In genomic region chr5:154758501-154758900, GRCh38 we compare ENCODE assay signal across 7 cellular contexts. TPM values are rescaled to one million over a fixed set of nuclear protein-coding genes. Genes with fewer than 3 reads are reported as not detected.
DNase-seq lines count a peak whose midpoint lies in the region; ATAC-seq and TF ChIP-seq lines count a peak whose summit lies in the region.

No MANE protein-coding gene starts in this region.

- H3K79me2 ChIP-seq in smooth muscle cell (ENCODE audit: low read depth), result peaks cover 80% of the 10 kb centered on the region

- no peak for TF ChIP-seq CTCF in activated B cell treated with CpG ODN at 0.5 μM for 24 hours (IDR thresholded peaks at IDR 0.05)
- TF ChIP-seq CTCF in foreskin fibroblast (IDR thresholded peaks at IDR 0.05; ENCODE audit: low read depth, low read length), result no peak
- TF ChIP-seq CTCF in smooth muscle cell (IDR thresholded peaks at IDR 0.05; ENCODE audit: borderline replicate concordance, insufficient read depth, poor library complexity, severe bottlenecking), result no peak

- H3K27me3 Mint-ChIP-seq in activated B cell treated with CpG ODN at 0.5 μM for 24 hours, result no peaks in the 10 kb centered on the region

- H3K27ac ChIP-seq in smooth muscle cell (ENCODE audit: low read depth), result peak overlapping the region; percentile 32

- H3K27me3 ChIP-seq in HAP-1 (ENCODE audit: low read depth) (no peaks in the 10 kb centered on the region), smooth muscle cell (ENCODE audit: low read depth) (no peaks in the 10 kb centered on the region)

- 22% methylated on average over 5 of the region's 5 CpGs for WGBS in smooth muscle cell (ENCODE audit: low lambda C conversion rate)

- H3K9me3 ChIP-seq in HAP-1 (no peaks in the 10 kb centered on the region), smooth muscle cell (replicated peaks; ENCODE audit: low read depth) (no peaks in the 10 kb centered on the region)

- DNase-seq in HAP-1 (ENCODE audit: low spot score in 2 of 2) (no peak), activated B cell treated with CpG ODN at 0.5 μM for 24 hours (no peak), foreskin fibroblast (peak in 1 of 2 donors; percentile 12), smooth muscle cell (lab: John Stamatoyannopoulos, UW; ENCODE audit: unreplicated experiment) (no peak), GM19238 (ENCODE audit: insufficient read length, low spot score) (no peak)
- DNase-seq in stimulated activated CD4-positive, alpha-beta T cell treated with anti-CD3 and anti-CD28 coated beads, Interleukin-4, amount 100 ng/mL, for 1 hour, result no peak

- H3K36me3 ChIP-seq in HAP-1 (replicated peaks), result peaks cover 14% of the 10 kb centered on the region
- no peaks in the 10 kb centered on the region for H3K36me3 ChIP-seq in smooth muscle cell (ENCODE audit: low read depth)

- H2AFZ ChIP-seq in smooth muscle cell (ENCODE audit: low read depth), result no peak overlapping the region

- peak overlapping the region; percentile 77 for H3K27ac Mint-ChIP-seq in activated B cell treated with CpG ODN at 0.5 μM for 24 hours

- H4K20me1 ChIP-seq in smooth muscle cell (ENCODE audit: low read depth), result peaks cover 65% of the 10 kb centered on the region

- ATAC-seq in activated B cell treated with CpG ODN at 0.5 μM for 24 hours (ENCODE audit: low read depth) (no peak), HG03039 (IDR thresholded peaks at IDR 0.05; ENCODE audit: unreplicated experiment) (no peak)

- H3K4me1 ChIP-seq in HAP-1 (peaks cover 35% of the 10 kb centered on the region), smooth muscle cell (ENCODE audit: low read depth) (peaks cover 27% of the 10 kb centered on the region)

- H3K4me1 Mint-ChIP-seq in activated B cell treated with CpG ODN at 0.5 μM for 24 hours, result peaks cover 74% of the 10 kb centered on the region

- peak overlapping the region; percentile 9 for H3K9ac ChIP-seq in smooth muscle cell (ENCODE audit: low read depth)

- CTCF ChIA-PET in activated B cell treated with CpG ODN at 0.5 μM for 24 hours (lab: Charles Lee), result interaction anchor here (0.9 kb wide), 1 partner anchor 108 kb away, joined by 3 read pairs; no protein-coding TSS in a partner anchor

- peak overlapping the region; percentile 79 for H3K4me3 Mint-ChIP-seq in activated B cell treated with CpG ODN at 0.5 μM for 24 hours

- H3K4me3 ChIP-seq in HAP-1, result peak overlapping the region; percentile 87
- peak overlapping the region; percentile 27 to 92 for H3K4me3 ChIP-seq in foreskin fibroblast (ENCODE audit: low read depth in 1 of 2, low read length in 2 of 2)
- peak overlapping the region; percentile 37 for H3K4me3 ChIP-seq in smooth muscle cell

- intact Hi-C loops in activated B cell treated with CpG ODN at 0.5 μM for 24 hours (cut with micrococcal nuclease), result loop anchor here (1.0 to 5.0 kb wide), 2 partner anchors 9 to 34 kb away; no protein-coding TSS in a partner anchor

- peaks cover 10% of the 10 kb centered on the region for H3K36me3 Mint-ChIP-seq in activated B cell treated with CpG ODN at 0.5 μM for 24 hours (ENCODE audit: low read depth)

- POLR2A ChIA-PET in activated B cell treated with CpG ODN at 0.5 μM for 24 hours (lab: Charles Lee), result interaction anchor here (1.2 to 1.4 kb wide), 2 partner anchors 12 to 100 kb away, joined by 4 to 5 read pairs; partner anchors contain the start of gene CNOT8

- in situ Hi-C loops in HAP-1 (cut with MboI; ENCODE audit: low sequenced_read_pairs), result no loop called here

- H3K4me2 ChIP-seq in smooth muscle cell, result peak overlapping the region; percentile 79

- no peaks in the 10 kb centered on the region for H3K9me3 Mint-ChIP-seq in activated B cell treated with CpG ODN at 0.5 μM for 24 hours

- H3F3A ChIP-seq in smooth muscle cell (ENCODE audit: low read depth), result peaks cover 11% of the 10 kb centered on the region

RNA-seq across cellular contexts. Expression of gene LARP1, which starts 3.3 kb away (rescaled TPM):
- total RNA-seq in activated B cell treated with CpG ODN at 0.5 μM for 24 hours (205 and 231 TPM in 2 replicates), smooth muscle cell (44.1 and 44.9 TPM in 2 replicates)
- polyA plus RNA-seq in smooth muscle cell, result 31.3 and 47.4 TPM in 2 replicates

Comparison
In these comparisons a context has a peak if more than half of its experiments do, and no peak if none do; other contexts are left out.
1. H3K4me3 ChIP-seq: peak in every context shown above with its lines; median percentile 87 in HAP-1; 60 in foreskin fibroblast; 37 in smooth muscle cell.